In genomic region chr3:48966876-48967361, GRCh38 we compare ENCODE assay signal across 1 cellular context.
TF ChIP-seq lines count a peak whose summit lies in the region.

No MANE protein-coding gene starts in this region.

TF ChIP-seq in GM12878, 131 proteins besides CTCF, POLR2A, EP300 and RAD21:
- TF ChIP-seq CBX3 (IDR thresholded peaks at IDR 0.05; ENCODE audit: borderline replicate concordance, low read depth) (no peak), EZH2 (IDR thresholded peaks at IDR 0.05; ENCODE audit: borderline replicate concordance, control insufficient read depth, low read depth, low read length) (no peak), MYB (IDR thresholded peaks at IDR 0.05; ENCODE audit: borderline replicate concordance, low read depth, low read length) (no peak), SRF (IDR thresholded peaks at IDR 0.05; ENCODE audit: low read depth in 2 of 2, low read length in 2 of 2) (no peak), DPF2 (IDR thresholded peaks at IDR 0.05) (no peak), POLR2AphosphoS2 (IDR thresholded peaks at IDR 0.05; ENCODE audit: low read depth, low read length) (no peak), NFXL1 (IDR thresholded peaks at IDR 0.05; ENCODE audit: borderline replicate concordance) (no peak), SIN3A (IDR thresholded peaks at IDR 0.05; ENCODE audit: low read depth, low read length) (no peak), FOS (IDR thresholded peaks at IDR 0.05; ENCODE audit: borderline replicate concordance, extremely low read depth, insufficient read length) (no peak), FOXM1 (IDR thresholded peaks at IDR 0.05; ENCODE audit: low read depth, low read length) (no peak), EGR1 (IDR thresholded peaks at IDR 0.05; ENCODE audit: borderline replicate concordance in 1 of 2, low read depth in 2 of 2, low read length in 2 of 2) (no peak), RBBP5 (conservative IDR thresholded peaks at IDR 0.05) (no peak), ZBED1 (IDR thresholded peaks at IDR 0.05; ENCODE audit: borderline replicate concordance) (no peak), MXI1 (IDR thresholded peaks at IDR 0.05; ENCODE audit: low read depth, low read length) (no peak), STAT1 (conservative IDR thresholded peaks at IDR 0.05) (no peak)
- TF ChIP-seq, protein P1, sequence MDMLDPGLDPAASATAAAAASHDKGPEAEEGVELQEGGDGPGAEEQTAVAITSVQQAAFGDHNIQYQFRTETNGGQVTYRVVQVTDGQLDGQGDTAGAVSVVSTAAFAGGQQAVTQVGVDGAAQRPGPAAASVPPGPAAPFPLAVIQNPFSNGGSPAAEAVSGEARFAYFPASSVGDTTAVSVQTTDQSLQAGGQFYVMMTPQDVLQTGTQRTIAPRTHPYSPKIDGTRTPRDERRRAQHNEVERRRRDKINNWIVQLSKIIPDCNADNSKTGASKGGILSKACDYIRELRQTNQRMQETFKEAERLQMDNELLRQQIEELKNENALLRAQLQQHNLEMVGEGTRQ (IDR thresholded peaks at IDR 0.05; ENCODE audit: borderline replicate concordance, low read depth, low read length), result no peak
